Comparison of ENCODE assay signal across 19 cellular contexts in genomic region chr1:219999821-220000220, GRCh38. TPM values are rescaled to one million over a fixed set of nuclear protein-coding genes. Genes with fewer than 3 reads are reported as not detected.
DNase-seq lines count a peak whose midpoint lies in the region; ATAC-seq, FAIRE-seq and TF ChIP-seq lines count a peak whose summit lies in the region.
"Had no signal": no experiment of that assay in that cellular context is flagged by ENCODE, and none has a peak within 500 bp of the region (broad histone marks: within the 10 kb centered on the region; RNA-seq: fewer than 3 reads in every experiment).

No MANE protein-coding gene starts in this region.

- no peaks in the 10 kb centered on the region for H3K27me3 ChIP-seq in KMS-11 (ENCODE audit: insufficient read depth, low read depth)
- H3K27me3 ChIP-seq in endothelial cell of umbilical vein (ENCODE audit: control insufficient read depth in 2 of 2, insufficient read depth in 2 of 2, low read length in 2 of 2): no peaks in the 10 kb centered on the region

- H3K9me1 ChIP-seq in endothelial cell of umbilical vein (replicated peaks; ENCODE audit: control insufficient read depth, extremely low read depth, insufficient read depth, low read length): no peaks in the 10 kb centered on the region

- H2AFZ ChIP-seq in KMS-11 (ENCODE audit: low read depth) (no peak overlapping the region), endothelial cell of umbilical vein (ENCODE audit: low read depth, low read length) (no peak overlapping the region)

- no peak for DNase-seq in activated naive CD8-positive, alpha-beta T cell treated with anti-CD3 and anti-CD28 coated beads, Interleukin-2, amount 10 ng/mL, durations not matched to agents 7 days and 5 days
- DNase-seq in activated naive CD8-positive, alpha-beta T cell treated with anti-CD3 and anti-CD28 coated beads, Interleukin-2, amount 50 U/mL, for 24 hours: no peak
- DNase-seq in endothelial cell of umbilical vein (ENCODE audit: low read depth, low spot score): no peak
- DNase-seq in dedifferentiated amniotic fluid mesenchymal stem cell (ENCODE audit: extremely low spot score): no peak
- DNase-seq: Caco-2; CD8-positive, alpha-beta T cell; DMS153; DND-41; GDM1; GOT3; HFFc6 had no signal

- CTCF ChIA-PET in endothelial cell of umbilical vein (lab: Charles Lee): interaction anchor here (1.4 kb wide), 1 partner anchor 9 kb away, joined by 6 read pairs; no protein-coding TSS in a partner anchor

- dilution Hi-C loops in endothelial cell of umbilical vein (cut with MboI; ENCODE audit: extremely low pct_ligation_motif_present, low sequenced_read_pairs): no loop called here

- no peaks in the 10 kb centered on the region for H3K9me3 ChIP-seq in endothelial cell of umbilical vein (replicated peaks; ENCODE audit: control insufficient read depth, insufficient read depth, low read length)
- H3K9me3 ChIP-seq: Caco-2, HAP-1 had no signal

- H3K9me3 Mint-ChIP-seq in activated naive CD8-positive, alpha-beta T cell treated with anti-CD3 and anti-CD28 coated beads, Interleukin-2, amount 10 ng/mL, durations not matched to agents 7 days and 5 days: no peaks in the 10 kb centered on the region
- H3K9me3 Mint-ChIP-seq in activated naive CD8-positive, alpha-beta T cell treated with anti-CD3 and anti-CD28 coated beads, Interleukin-2, amount 50 U/mL, for 24 hours: no peaks in the 10 kb centered on the region
- H3K9me3 Mint-ChIP-seq: CD4-positive, CD25-positive, alpha-beta regulatory T cell; CD8-positive, alpha-beta T cell; HFFc6 had no signal

- BruUV-seq in endothelial cell of umbilical vein (replicated peaks; lab: Mats Ljungman, UMichigan): no TSS peak

- H3K36me3 Mint-ChIP-seq in activated naive CD8-positive, alpha-beta T cell treated with anti-CD3 and anti-CD28 coated beads, Interleukin-2, amount 10 ng/mL, durations not matched to agents 7 days and 5 days: peaks cover 31% of the 10 kb centered on the region
- peaks cover 56% of the 10 kb centered on the region for H3K36me3 Mint-ChIP-seq in activated naive CD8-positive, alpha-beta T cell treated with anti-CD3 and anti-CD28 coated beads, Interleukin-2, amount 50 U/mL, for 24 hours (ENCODE audit: low read depth)

- no peak for TF ChIP-seq POLR2A in endothelial cell of umbilical vein (IDR thresholded peaks at IDR 0.05; ENCODE audit: low read depth, low read length)

- intact Hi-C loops in endothelial cell of umbilical vein (cut with micrococcal nuclease): loop anchor here (5.0 to 10.0 kb wide), 2 partner anchors 92 to 295 kb away; partner anchors contain the start of gene IARS2

- H3K9ac ChIP-seq in KMS-11: no peak overlapping the region
- no peak overlapping the region for H3K9ac ChIP-seq in endothelial cell of umbilical vein (replicated peaks; ENCODE audit: extremely low read depth, insufficient read depth, low read length)

- H3K4me3 Mint-ChIP-seq in activated naive CD8-positive, alpha-beta T cell treated with anti-CD3 and anti-CD28 coated beads, Interleukin-2, amount 10 ng/mL, durations not matched to agents 7 days and 5 days: peak overlapping the region; percentile 25
- H3K4me3 Mint-ChIP-seq in activated naive CD8-positive, alpha-beta T cell treated with anti-CD3 and anti-CD28 coated beads, Interleukin-2, amount 50 U/mL, for 24 hours: no peak overlapping the region
- H3K4me3 Mint-ChIP-seq: CD4-positive, CD25-positive, alpha-beta regulatory T cell; CD8-positive, alpha-beta T cell; HFFc6 had no signal

- H4K20me1 ChIP-seq in KMS-11 (ENCODE audit: insufficient read depth): no peaks in the 10 kb centered on the region
- no peaks in the 10 kb centered on the region for H4K20me1 ChIP-seq in endothelial cell of umbilical vein (replicated peaks; ENCODE audit: control insufficient read depth, extremely low read depth, insufficient read depth, low read length)

- H3K36me3 ChIP-seq in KMS-11 (ENCODE audit: insufficient read depth) (peaks cover 18% of the 10 kb centered on the region; the same call in 1 of the 2 replicates), endothelial cell of umbilical vein (ENCODE audit: control insufficient read depth in 2 of 2, extremely low read depth in 1 of 2, insufficient read depth in 2 of 2, low read length in 2 of 2) (peaks cover 4 to 8% of the 10 kb centered on the region in 2 experiments)

- H3K4me1 Mint-ChIP-seq in activated naive CD8-positive, alpha-beta T cell treated with anti-CD3 and anti-CD28 coated beads, Interleukin-2, amount 10 ng/mL, durations not matched to agents 7 days and 5 days: peaks cover 12% of the 10 kb centered on the region
- H3K4me1 Mint-ChIP-seq in activated naive CD8-positive, alpha-beta T cell treated with anti-CD3 and anti-CD28 coated beads, Interleukin-2, amount 50 U/mL, for 24 hours: peaks cover 2% of the 10 kb centered on the region

- H3K4me1 ChIP-seq in KMS-11 (ENCODE audit: low read depth, poor library complexity, severe bottlenecking) (peaks cover 28% of the 10 kb centered on the region), endothelial cell of umbilical vein (ENCODE audit: control insufficient read depth, extremely low read depth, insufficient read depth, low read length) (peaks cover 21% of the 10 kb centered on the region)
- H3K4me1 ChIP-seq: Caco-2, HAP-1 had no signal

- H3K4me2 ChIP-seq in KMS-11: peak overlapping the region; percentile 69
- no peak overlapping the region for H3K4me2 ChIP-seq in endothelial cell of umbilical vein (ENCODE audit: insufficient read depth, low read length)

- POLR2A ChIA-PET in activated naive CD8-positive, alpha-beta T cell treated with anti-CD3 and anti-CD28 coated beads, Interleukin-2, amount 10 ng/mL, durations not matched to agents 7 days and 5 days (lab: Charles Lee): no interaction called here
- POLR2A ChIA-PET in endothelial cell of umbilical vein (lab: Charles Lee): no interaction called here

- H3K4me3 ChIP-seq in KMS-11 (IDR thresholded peaks at IDR 0.05; ENCODE audit: insufficient read depth, low read depth, low read length) (no peak overlapping the region), endothelial cell of umbilical vein (replicated peaks in 1 of 3; ENCODE audit: insufficient read depth in 1 of 3, low read depth in 1 of 3, low read length in 3 of 3) (no peak overlapping the region)
- H3K4me3 ChIP-seq: HAP-1 had no signal

- H3K27ac Mint-ChIP-seq in activated naive CD8-positive, alpha-beta T cell treated with anti-CD3 and anti-CD28 coated beads, Interleukin-2, amount 10 ng/mL, durations not matched to agents 7 days and 5 days: no peak overlapping the region
- no peak overlapping the region for H3K27ac Mint-ChIP-seq in activated naive CD8-positive, alpha-beta T cell treated with anti-CD3 and anti-CD28 coated beads, Interleukin-2, amount 50 U/mL, for 24 hours
- H3K27ac Mint-ChIP-seq: CD4-positive, CD25-positive, alpha-beta regulatory T cell; CD8-positive, alpha-beta T cell; HFFc6 had no signal

- no peak for ATAC-seq in activated naive CD8-positive, alpha-beta T cell treated with anti-CD3 and anti-CD28 coated beads, Interleukin-2, amount 10 ng/mL, durations not matched to agents 7 days and 5 days (ENCODE audit: low read depth)
- ATAC-seq in activated naive CD8-positive, alpha-beta T cell treated with anti-CD3 and anti-CD28 coated beads, Interleukin-2, amount 50 U/mL, for 24 hours: no peak
- no peak for ATAC-seq in activated CD4-positive, CD25-positive, alpha-beta regulatory T cell treated with anti-CD3 and anti-CD28 coated beads, Interleukin-2, amount 50 U/mL, for 24 hours
- ATAC-seq: CD8-positive, alpha-beta T cell had no signal

- TF ChIP-seq CTCF in KMS-11 (conservative IDR thresholded peaks at IDR 0.05; ENCODE audit: low read depth, low read length): no peak
- no peak for TF ChIP-seq CTCF in endothelial cell of umbilical vein (IDR thresholded peaks at IDR 0.05; ENCODE audit: extremely low read depth in 1 of 2, insufficient read depth in 1 of 2, low read depth in 1 of 2, low read length in 2 of 2)

- no peaks in the 10 kb centered on the region for H3K27me3 Mint-ChIP-seq in activated naive CD8-positive, alpha-beta T cell treated with anti-CD3 and anti-CD28 coated beads, Interleukin-2, amount 10 ng/mL, durations not matched to agents 7 days and 5 days
- H3K27me3 Mint-ChIP-seq in activated naive CD8-positive, alpha-beta T cell treated with anti-CD3 and anti-CD28 coated beads, Interleukin-2, amount 50 U/mL, for 24 hours: no peaks in the 10 kb centered on the region
- H3K27me3 Mint-ChIP-seq: CD4-positive, CD25-positive, alpha-beta regulatory T cell had no signal

- no peaks in the 10 kb centered on the region for H3K79me2 ChIP-seq in KMS-11 (ENCODE audit: insufficient read depth, low read depth)
- no peaks in the 10 kb centered on the region for H3K79me2 ChIP-seq in endothelial cell of umbilical vein (ENCODE audit: control insufficient read depth, insufficient read depth, low read length)

- FAIRE-seq in endothelial cell of umbilical vein (lab: Jason Lieb, UNC): no peak
- FAIRE-seq: GM12891, GM18507, H54 had no signal

- H3K27ac ChIP-seq in KMS-11 (peak overlapping the region; percentile 16; the same call in 1 of the 2 replicates), endothelial cell of umbilical vein (ENCODE audit: insufficient read depth, low read depth, low read length) (peak overlapping the region; percentile 79)
- H3K27ac ChIP-seq: C4-2B had no signal

TF ChIP-seq in endothelial cell of umbilical vein, 7 proteins besides CTCF, POLR2A, EP300 and RAD21 (continues in another document):
- TF ChIP-seq MYC (IDR thresholded peaks at IDR 0.05; ENCODE audit: low read depth, low read length) (no peak), FOS (IDR thresholded peaks at IDR 0.05; ENCODE audit: borderline replicate concordance, insufficient read depth, low read length) (no peak), POLR2AphosphoS5 (IDR thresholded peaks at IDR 0.05; ENCODE audit: insufficient read depth, low read depth, low read length) (no peak), JUN (IDR thresholded peaks at IDR 0.05; ENCODE audit: borderline replicate concordance, insufficient read depth, insufficient read length, low read depth) (no peak), EZH2 (IDR thresholded peaks at IDR 0.05; ENCODE audit: borderline replicate concordance, low read depth, low read length, severe bottlenecking) (no peak)
- TF ChIP-seq, protein P1, sequence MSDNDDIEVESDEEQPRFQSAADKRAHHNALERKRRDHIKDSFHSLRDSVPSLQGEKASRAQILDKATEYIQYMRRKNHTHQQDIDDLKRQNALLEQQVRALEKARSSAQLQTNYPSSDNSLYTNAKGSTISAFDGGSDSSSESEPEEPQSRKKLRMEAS (IDR thresholded peaks at IDR 0.05; ENCODE audit: insufficient read depth, insufficient read length): no peak

RNA-seq across cellular contexts. Expression of gene EPRS1, which starts 46.5 kb away (rescaled TPM):
- total RNA-seq in activated naive CD8-positive, alpha-beta T cell treated with anti-CD3 and anti-CD28 coated beads, Interleukin-2, amount 10 ng/mL, durations not matched to agents 7 days and 5 days: 100 to 1,000 TPM; 111 to 117 TPM
- total RNA-seq in endothelial cell of umbilical vein: 103 and 109 TPM in 2 replicates
- 22.2 and 22.9 TPM in 2 replicates for polyA plus RNA-seq in endothelial cell of umbilical vein
- polyA plus RNA-seq in endothelial cell of umbilical vein (2011; cell fraction: cytosol; rRNA removed): 33.0 and 40.8 TPM in 2 replicates
- 44.4 and 52.8 TPM in 2 replicates for polyA plus RNA-seq in endothelial cell of umbilical vein (2011; cell fraction: nucleus; rRNA removed)
- 84.0 and 113 TPM in 2 replicates for polyA plus RNA-seq in endothelial cell of umbilical vein (2012)
- polyA minus RNA-seq in endothelial cell of umbilical vein: 69.6 and 73.7 TPM in 2 replicates
- 79.7 TPM for polyA minus RNA-seq in endothelial cell of umbilical vein (2011; cell fraction: cytosol; rRNA and poly(A)+ RNA removed)
- polyA minus RNA-seq in endothelial cell of umbilical vein (2011; cell fraction: nucleus; rRNA and poly(A)+ RNA removed): 27.3 and 43.9 TPM in 2 replicates
